Comparison of ENCODE assay signal across 8 cellular contexts in genomic region chrX:43654431-43655150, GRCh38. TPM values are rescaled to one million over a fixed set of nuclear protein-coding genes. Genes with fewer than 3 reads are reported as not detected.
DNase-seq lines count a peak whose midpoint lies in the region; ATAC-seq and TF ChIP-seq lines count a peak whose summit lies in the region.

No MANE protein-coding gene starts in this region.

- peak; percentile 97 for ATAC-seq in gastroesophageal sphincter

- no peaks in the 10 kb centered on the region for H3K36me3 ChIP-seq in MG63
- H3K36me3 ChIP-seq in gastroesophageal sphincter, result no peaks in the 10 kb centered on the region
- H3K36me3 ChIP-seq in neutrophil, result no peaks in the 10 kb centered on the region
- H3K36me3 ChIP-seq in subcutaneous abdominal adipose tissue (ENCODE audit: control insufficient read depth in 5 of 5, insufficient read depth in 5 of 5, low read length in 5 of 5), result no peaks in the 10 kb centered on the region

- peak overlapping the region; percentile 81 to 96 (median 90) for H3K27ac ChIP-seq in gastroesophageal sphincter
- peak overlapping the region; percentile 84 for H3K27ac ChIP-seq in neutrophil
- H3K27ac ChIP-seq in subcutaneous abdominal adipose tissue (ENCODE audit: low read depth, low read length), result peak overlapping the region; percentile 91

- H3K4me1 ChIP-seq in gastroesophageal sphincter (no peaks in the 10 kb centered on the region), neutrophil (ENCODE audit: control insufficient read depth in 1 of 2, insufficient read depth in 1 of 2, low read depth in 1 of 2, low read length in 1 of 2) (peaks cover 8 to 9% of the 10 kb centered on the region in 2 experiments), subcutaneous abdominal adipose tissue (ENCODE audit: control insufficient read depth in 5 of 5, insufficient read depth in 5 of 5, low read length in 5 of 5) (peaks cover 1 to 17% (median 4%) of the 10 kb centered on the region in 5 donors)

- H3K4me3 ChIP-seq in MG63, result peak overlapping the region; percentile 56
- peak overlapping the region; percentile 48 to 78 for H3K4me3 ChIP-seq in gastroesophageal sphincter
- H3K4me3 ChIP-seq in neutrophil (ENCODE audit: low read depth in 1 of 2, low read length in 1 of 2), result peak overlapping the region; percentile 63 to 68
- H3K4me3 ChIP-seq in subcutaneous abdominal adipose tissue (ENCODE audit: low read depth in 1 of 5, low read length in 5 of 5), result peak overlapping the region; percentile 43 to 82 (median 75)

- WGBS in gastroesophageal sphincter (ENCODE audit: low coverage in 1 of 2), 2 donors, result no CpG with 5 or more reads among the region's 57 CpGs

- DNase-seq in ELF-1 (ENCODE audit: low read depth, low spot score) (peak; percentile 98), HCEC 1CT (peak; percentile 87), MG63 (peak; percentile 88), SK-MEL-5 (ENCODE audit: low read depth, low spot score) (peak; percentile 87)
- DNase-seq in activated naive CD4-positive, alpha-beta T cell treated with anti-CD3 and anti-CD28 coated beads, Interleukin-2, amount 50 U/mL, for 16 hours, result peak; percentile 84

- peak overlapping the region in 3 of 5 donors; percentile 60 to 76 (median 76) for H3K9ac ChIP-seq in subcutaneous abdominal adipose tissue (ENCODE audit: low read length in 5 of 5)

- in situ Hi-C loops in SK-MEL-5 (cut with HindIII; ENCODE audit: low pct_unique_long_range_greater_than_20kb, low sequenced_read_pairs), result no loop called here

- no peak for TF ChIP-seq EP300 in gastroesophageal sphincter (IDR thresholded peaks at IDR 0.05)

- TF ChIP-seq CTCF in gastroesophageal sphincter (IDR thresholded peaks at IDR 0.05) (peak in 2 of 4 experiments; percentile 31 to 54), neutrophil (IDR thresholded peaks at IDR 0.05) (peak; percentile 31)

- H3K27me3 ChIP-seq in MG63 (no peaks in the 10 kb centered on the region; the same call in 1 of the 2 replicates), gastroesophageal sphincter (no peaks in the 10 kb centered on the region), neutrophil (peaks cover 25% of the 10 kb centered on the region), subcutaneous abdominal adipose tissue (ENCODE audit: control insufficient read depth in 5 of 5, insufficient read depth in 4 of 5, low read length in 5 of 5) (peaks cover 0 to 14% (median 0%) of the 10 kb centered on the region in 5 donors)

- H3K9me3 ChIP-seq in MG63 (no peaks in the 10 kb centered on the region), gastroesophageal sphincter (no peaks in the 10 kb centered on the region), neutrophil (no peaks in the 10 kb centered on the region), subcutaneous abdominal adipose tissue (ENCODE audit: control insufficient read depth in 5 of 5, low read length in 5 of 5) (no peaks in the 10 kb centered on the region)

- TF ChIP-seq POLR2A in gastroesophageal sphincter (IDR thresholded peaks at IDR 0.05), result peak; percentile 72 to 78

RNA-seq across cellular contexts. Expression of gene MAOA, which starts 1.5 kb away (rescaled TPM):
- total RNA-seq in MG63 (2014; rRNA removed; shearing (Covaris generic); ENCODE audit: low replicate concordance), result 0.25 and 0.40 TPM in 2 replicates
- total RNA-seq in SK-MEL-5 (2014; rRNA removed; shearing (Covaris generic)), result 0.21 and 0.32 TPM in 2 replicates
- polyA plus RNA-seq in SK-MEL-5 (2015; cell fraction: cytosol; rRNA removed), result 0.35 and 0.52 TPM in 2 replicates
- 0.15 and 0.28 TPM in 2 replicates for polyA plus RNA-seq in SK-MEL-5 (2015; cell fraction: nucleus; rRNA removed)
- total RNA-seq in gastroesophageal sphincter, result 100 to 1,000 TPM; 306 to 750 (median 329) TPM

Comparison
In these comparisons a context has a peak if more than half of its experiments do, and no peak if none do; other contexts are left out.
1. Peak in every context shown above with its lines: DNase-seq, ATAC-seq, H3K4me3 ChIP-seq and H3K27ac ChIP-seq.
2. RNA of gene MAOA, which starts 1.5 kb away (total RNA-seq): 306 to 750 TPM in gastroesophageal sphincter; 0.25 to 0.40 TPM in MG63 and 0.21 to 0.32 TPM in SK-MEL-5; every median in the first group is over 100 times any median in the second.